Comparison of ENCODE assay signal across 25 cellular contexts in genomic region chr7:42550706-42551470, GRCh38.
DNase-seq lines count a peak whose midpoint lies in the region; ATAC-seq and TF ChIP-seq lines count a peak whose summit lies in the region.
"Had no signal": no experiment of that assay in that cellular context is flagged by ENCODE, and none has a peak within 500 bp of the region (broad histone marks: within the 10 kb centered on the region; RNA-seq: fewer than 3 reads in every experiment).

No MANE protein-coding gene starts in this region.

- peaks cover 24% of the 10 kb centered on the region for H3K4me1 Mint-ChIP-seq in MCF 10A (ENCODE audit: insufficient read depth, unreplicated experiment)
- H3K4me1 Mint-ChIP-seq: GM23338 had no signal

- H3K27ac Mint-ChIP-seq in MCF 10A (ENCODE audit: low read depth, unreplicated experiment) = peak overlapping the region; percentile 49
- H3K27ac Mint-ChIP-seq: CD8-positive, alpha-beta T cell; GM23338 had no signal

- no peaks in the 10 kb centered on the region for H3K36me3 Mint-ChIP-seq in MCF 10A (ENCODE audit: insufficient read depth, unreplicated experiment)
- H3K36me3 Mint-ChIP-seq: CD8-positive, alpha-beta T cell had no signal

- CTCF ChIA-PET in MCF 10A (lab: Yijun Ruan, JAX) = interaction anchor here (0.6 kb wide), 1 partner anchor 618 kb away, joined by 4 read pairs; no protein-coding TSS in a partner anchor

- peaks cover 23% of the 10 kb centered on the region for H3K9me3 Mint-ChIP-seq in MCF 10A (ENCODE audit: unreplicated experiment)

- peak; percentile 38 for ATAC-seq in foreskin keratinocyte
- no peak for ATAC-seq in stimulated activated naive CD8-positive, alpha-beta T cell treated with anti-CD3 and anti-CD28 coated beads, Interleukin-15, Interleukin-2, amounts not matched to agents 100 U/mL and 50 U/mL, for 24 hours
- ATAC-seq in aorta (ENCODE audit: low FRiP score) = no peak
- ATAC-seq: CD8-positive, alpha-beta T cell; GM23338; HepG2; K562; Panc1 had no signal

- POLR2A ChIA-PET in MCF 10A (lab: Yijun Ruan, JAX) = interaction anchor here (0.5 to 0.9 kb wide), 3 partner anchors 49 to 278 kb away, joined by 3 read pairs; no protein-coding TSS in a partner anchor

- H3K4me3 Mint-ChIP-seq in MCF 10A (ENCODE audit: unreplicated experiment) = no peak overlapping the region
- H3K4me3 Mint-ChIP-seq: CD8-positive, alpha-beta T cell; GM23338 had no signal

- BruUV-seq in MCF 10A (replicated peaks; lab: Mats Ljungman, UMichigan) = no TSS peak

- intact Hi-C loops in MCF 10A (cut with micrococcal nuclease) (no loop called here), breast epithelium (cut with DNase I; ENCODE audit: low total_unique reads) (no loop called here), aorta (cut with DNase I) (no loop called here)

- H3K27me3 Mint-ChIP-seq in MCF 10A (ENCODE audit: insufficient read depth, unreplicated experiment) = no peaks in the 10 kb centered on the region

- H3K27ac ChIP-seq in breast epithelium (no peak overlapping the region), foreskin keratinocyte (no peak overlapping the region), substantia nigra (ENCODE audit: low read depth, low read length, poor library complexity, severe bottlenecking) (no peak overlapping the region), aorta (ENCODE audit: low read depth in 1 of 2, low read length in 2 of 2) (no peak overlapping the region)
- H3K27ac ChIP-seq: 22Rv1; BLaER1 treated with 17β-estradiol and CSF1 and Interleukin-3, amounts not matched to agents 10 nM and 100 nM; HL-60; SJCRH30 had no signal

- no peak overlapping the region for H3K4me3 ChIP-seq in breast epithelium
- H3K4me3 ChIP-seq in epithelial cell of esophagus (ENCODE audit: low read length) = no peak overlapping the region
- H3K4me3 ChIP-seq in aorta (ENCODE audit: low read length in 2 of 2) = no peak overlapping the region
- H3K4me3 ChIP-seq: BLaER1 treated with 17β-estradiol and CSF1 and Interleukin-3, amounts not matched to agents 10 nM and 100 nM; GM23338; HAP-1; K562; SJCRH30 had no signal

- no peaks in the 10 kb centered on the region for H3K4me1 ChIP-seq in breast epithelium
- peaks cover 26% of the 10 kb centered on the region for H3K4me1 ChIP-seq in foreskin keratinocyte
- H3K4me1 ChIP-seq in aorta (ENCODE audit: control insufficient read depth in 1 of 2, insufficient read depth in 2 of 2, low read length in 2 of 2) = no peaks in the 10 kb centered on the region
- H3K4me1 ChIP-seq: BLaER1 treated with 17β-estradiol and CSF1 and Interleukin-3, amounts not matched to agents 10 nM and 100 nM; HAP-1; SJCRH30 had no signal

- no peaks in the 10 kb centered on the region for H3K27me3 ChIP-seq in breast epithelium
- no peaks in the 10 kb centered on the region for H3K27me3 ChIP-seq in foreskin keratinocyte
- no peaks in the 10 kb centered on the region for H3K27me3 ChIP-seq in aorta (ENCODE audit: control insufficient read depth in 1 of 2, insufficient read depth in 2 of 2, low read length in 1 of 2)
- H3K27me3 ChIP-seq: BLaER1 treated with 17β-estradiol and CSF1 and Interleukin-3, amounts not matched to agents 10 nM and 100 nM; SJCRH30 had no signal

- no peak for TF ChIP-seq POLR2A in breast epithelium (IDR thresholded peaks at IDR 0.05)

- no peak for DNase-seq in MCF 10A (ENCODE audit: unreplicated experiment)
- DNase-seq in breast epithelium (ENCODE audit: low spot score in 2 of 2) = no peak
- DNase-seq in epithelial cell of esophagus (ENCODE audit: low read depth) = peak; percentile 63
- DNase-seq in foreskin keratinocyte = peak in 1 of 2 donors; percentile 58
- no peak for DNase-seq in stimulated activated naive CD8-positive, alpha-beta T cell treated with anti-CD3 and anti-CD28 coated beads, Interleukin-15, Interleukin-2, amounts not matched to agents 100 U/mL and 50 U/mL, for 24 hours
- DNase-seq in substantia nigra (lab: John Stamatoyannopoulos, UW) = no peak
- no peak for DNase-seq in cerebellum (ENCODE audit: low spot score)
- DNase-seq in aorta = no peak
- DNase-seq: ACHN; CD8-positive, alpha-beta T cell; NCI-H1092 treated with DMSO at 0.1 percent for 48 hours; NCI-H146; NCI-H2029; NCI-H2227 treated with DMSO at 0.1 percent for 48 hours; NCI-H510A treated with DMSO at 0.1 percent for 48 hours; NCI-H748 treated with DMSO at 0.1 percent for 48 hours; SJCRH30 had no signal

- H3K9me3 ChIP-seq in breast epithelium (peaks cover 18 to 33% of the 10 kb centered on the region in 2 donors), aorta (ENCODE audit: control insufficient read depth, low read length) (peaks cover 3% of the 10 kb centered on the region)
- H3K9me3 ChIP-seq: HAP-1 had no signal

- TF ChIP-seq CTCF in MCF 10A (IDR thresholded peaks at IDR 0.05; ENCODE audit: unreplicated experiment) (no peak), breast epithelium (IDR thresholded peaks at IDR 0.05) (no peak), epithelial cell of esophagus (IDR thresholded peaks at IDR 0.05; ENCODE audit: insufficient read depth, low read depth, low read length, missing control alignments) (no peak), foreskin keratinocyte (conservative IDR thresholded peaks at IDR 0.05) (no peak)

- H3K36me3 ChIP-seq in breast epithelium (no peaks in the 10 kb centered on the region), aorta (ENCODE audit: control insufficient read depth in 1 of 2, insufficient read depth in 2 of 2, low read length in 1 of 2) (no peaks in the 10 kb centered on the region)
- H3K36me3 ChIP-seq: BLaER1 treated with 17β-estradiol and CSF1 and Interleukin-3, amounts not matched to agents 10 nM and 100 nM; HAP-1; SJCRH30 had no signal
